8 cellular contexts compared by ENCODE assay signal in the genomic region with DNA sequence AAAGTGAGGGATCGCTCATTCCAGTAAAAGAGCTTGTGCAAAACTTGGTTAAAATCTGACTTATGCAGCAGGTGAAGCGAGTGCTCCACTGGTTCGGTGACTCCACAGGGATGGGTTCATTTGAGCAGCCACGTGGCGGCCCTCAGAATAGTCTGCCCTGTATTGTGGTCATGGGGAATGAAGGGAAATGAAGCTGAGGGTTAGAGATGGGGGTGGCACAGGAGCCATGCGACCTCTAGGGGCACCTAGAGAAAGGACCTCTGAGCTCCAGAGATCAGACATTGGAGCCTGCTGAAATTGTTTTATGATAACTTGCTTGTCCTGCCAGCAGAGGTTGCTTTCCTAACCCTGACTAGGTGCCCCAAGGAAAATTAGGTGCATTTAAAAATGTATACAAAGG. TPM values are rescaled to one million over a fixed set of nuclear protein-coding genes. Genes with fewer than 3 reads are reported as not detected.
DNase-seq lines count a peak whose midpoint lies in the region; ATAC-seq and TF ChIP-seq lines count a peak whose summit lies in the region.

No MANE protein-coding gene starts in this region.

- no peaks in the 10 kb centered on the region for H3K9me2 ChIP-seq in OCI-LY1 (ENCODE audit: low read depth, low read length)

- WGBS in spleen, 5 donors: 61 to 73% (median 65%) methylated on average over 6 of the region's 6 CpGs

- no peak overlapping the region for H3K9ac ChIP-seq in OCI-LY1 (ENCODE audit: low read length)

- H3K4me3 ChIP-seq in OCI-LY1 (ENCODE audit: low read depth, low read length, poor library complexity, severe bottlenecking): no peak overlapping the region
- H3K4me3 ChIP-seq in spleen: no peak overlapping the region

- no peaks in the 10 kb centered on the region for H3K79me2 ChIP-seq in OCI-LY1 (ENCODE audit: insufficient read depth, low read length)

- intact Hi-C loops in spleen (cut with DNase I; ENCODE audit: low total_unique reads): no loop called here

- H3K4me2 ChIP-seq in OCI-LY1 (ENCODE audit: low read length): no peak overlapping the region

- no peak overlapping the region for H2AFZ ChIP-seq in OCI-LY1 (ENCODE audit: low read length)

- ATAC-seq in GM21529 (IDR thresholded peaks at IDR 0.05; ENCODE audit: unreplicated experiment): peak; percentile 76
- peak; percentile 21 for ATAC-seq in foreskin keratinocyte

- peak; percentile 60 for TF ChIP-seq CTCF in OCI-LY1 (IDR thresholded peaks at IDR 0.05; ENCODE audit: low read length)
- TF ChIP-seq CTCF in foreskin keratinocyte (conservative IDR thresholded peaks at IDR 0.05): peak; percentile 40
- no peak for TF ChIP-seq CTCF in spleen (IDR thresholded peaks at IDR 0.05 in 8 of 11, conservative IDR thresholded peaks at IDR 0.05 in 3 of 11)

- H3K27me3 ChIP-seq in OCI-LY1 (ENCODE audit: insufficient read depth, low read length) (no peaks in the 10 kb centered on the region), foreskin keratinocyte (peaks cover 50% of the 10 kb centered on the region), spleen (replicated peaks in 1 of 7) (no peaks in the 10 kb centered on the region)

- no peaks in the 10 kb centered on the region for H3K36me3 ChIP-seq in OCI-LY1 (ENCODE audit: insufficient read depth, low read length)
- no peaks in the 10 kb centered on the region for H3K36me3 ChIP-seq in spleen

- DNase-seq in DMS53 (lab: John Stamatoyannopoulos, UW) (peak; percentile 61), foreskin keratinocyte (no peak), NCI-H2107 treated with DMSO at 0.1 percent for 48 hours (lab: John Stamatoyannopoulos, UW; ENCODE audit: unreplicated experiment) (no peak), cerebellar nuclear complex (lab: John Stamatoyannopoulos, UW) (no peak), spleen (no peak)
- DNase-seq in stimulated activated CD4-positive, alpha-beta T cell treated with anti-CD3 and anti-CD28 coated beads, Interleukin-4, amount 100 ng/mL, for 4 hours: no peak

- H3F3A ChIP-seq in OCI-LY1 (ENCODE audit: insufficient read depth, low read length): no peaks in the 10 kb centered on the region

- no peaks in the 10 kb centered on the region for H4K20me1 ChIP-seq in OCI-LY1 (ENCODE audit: insufficient read depth, low read length)

- no peak for TF ChIP-seq POLR2A in spleen (IDR thresholded peaks at IDR 0.05)

- H3K4me1 ChIP-seq in OCI-LY1 (ENCODE audit: insufficient read depth, low read length, severe bottlenecking): no peaks in the 10 kb centered on the region
- no peaks in the 10 kb centered on the region for H3K4me1 ChIP-seq in foreskin keratinocyte
- no peaks in the 10 kb centered on the region for H3K4me1 ChIP-seq in spleen

- H3K9me3 ChIP-seq in OCI-LY1 (ENCODE audit: low read length) (no peaks in the 10 kb centered on the region), spleen (no peaks in the 10 kb centered on the region)

- no peak overlapping the region for H3K27ac ChIP-seq in OCI-LY1 (ENCODE audit: low read depth, low read length, poor library complexity, severe bottlenecking)
- H3K27ac ChIP-seq in foreskin keratinocyte: no peak overlapping the region
- H3K27ac ChIP-seq in spleen: no peak overlapping the region

RNA-seq across cellular contexts. Expression of gene CBY2, which starts 26.6 kb away (rescaled TPM):
- not detected in 2 replicates for total RNA-seq in foreskin keratinocyte
- not detected in 2 replicates for polyA plus RNA-seq in foreskin keratinocyte
- under 1 TPM in 1 of 7 donors, not detected in 6; 0.61 TPM for total RNA-seq in spleen
- not detected for polyA plus RNA-seq in spleen

Comparison
In these comparisons a context has a peak if more than half of its experiments do, and no peak if none do; other contexts are left out.
1. CTCF ChIP-seq: peak in OCI-LY1 (single experiment) and foreskin keratinocyte (single experiment); none in spleen (0 of 11).